8 cellular contexts compared by ENCODE assay signal in the genomic region with DNA sequence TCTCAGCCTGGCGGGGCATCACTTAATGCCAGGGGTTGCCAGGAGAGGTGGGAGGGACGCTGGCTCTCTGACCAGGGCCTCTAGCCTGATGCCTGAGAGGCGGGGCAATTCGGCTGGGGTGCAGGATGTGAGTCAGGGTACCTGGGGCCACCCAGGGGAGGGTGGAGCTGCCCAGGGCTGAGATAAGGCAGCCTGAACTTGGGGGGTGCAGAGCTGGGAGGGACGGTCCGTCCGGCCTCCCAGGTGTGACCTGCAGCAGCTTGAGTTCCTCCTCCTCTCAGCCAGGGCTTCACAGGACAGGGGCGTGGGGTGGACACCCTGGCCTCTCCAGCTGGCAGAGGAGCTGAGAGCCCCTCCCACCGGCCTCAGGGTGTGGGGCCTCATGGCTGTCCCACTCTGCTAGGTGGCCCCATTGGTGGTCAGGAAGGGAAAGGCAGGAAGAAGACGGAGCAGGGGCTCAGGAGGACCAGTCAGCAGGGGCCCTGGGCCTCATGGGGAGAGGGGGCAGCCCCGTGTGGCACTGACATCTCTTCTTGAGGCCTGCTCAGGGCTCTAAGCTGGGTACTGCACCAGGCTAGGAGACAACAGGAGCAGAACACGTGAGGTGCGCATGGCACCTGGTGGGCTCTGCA. TPM values are rescaled to one million over a fixed set of nuclear protein-coding genes. Genes with fewer than 3 reads are reported as not detected.
A peak's percentile ranks its signal among the peaks of the same experiment; 100 is the strongest.
DNase-seq lines count a peak whose midpoint lies in the region; ATAC-seq and TF ChIP-seq lines count a peak whose summit lies in the region.

No MANE protein-coding gene starts in this region.

- H3K36me3 ChIP-seq in BE2C (no peaks in the 10 kb centered on the region), thyroid gland (peaks cover 9 to 19% of the 10 kb centered on the region in 2 donors)

- POLR2A ChIA-PET in activated naive CD8-positive, alpha-beta T cell treated with anti-CD3 and anti-CD28 coated beads, Interleukin-2, amount 10 ng/mL, durations not matched to agents 7 days and 5 days (lab: Charles Lee) = interaction anchor here (1.5 to 3.6 kb wide), 2 partner anchors 41 to 117 kb away, joined by 3 to 17 read pairs; a partner anchor contains a TSS

- H3K4me3 ChIP-seq in BE2C (ENCODE audit: low read depth, low read length) (no peak overlapping the region; the same call in none of the 2 replicates), thyroid gland (replicated peaks in 1 of 3) (no peak overlapping the region)

- no peaks in the 10 kb centered on the region for H3K27me3 Mint-ChIP-seq in activated naive CD8-positive, alpha-beta T cell treated with anti-CD3 and anti-CD28 coated beads, Interleukin-2, amount 10 ng/mL, durations not matched to agents 7 days and 5 days
- no peaks in the 10 kb centered on the region for H3K27me3 Mint-ChIP-seq in memory B cell

- H3K9me3 Mint-ChIP-seq in activated naive CD8-positive, alpha-beta T cell treated with anti-CD3 and anti-CD28 coated beads, Interleukin-2, amount 10 ng/mL, durations not matched to agents 7 days and 5 days = no peaks in the 10 kb centered on the region
- no peaks in the 10 kb centered on the region for H3K9me3 Mint-ChIP-seq in memory B cell

- DNase-seq in BE2C (peak; percentile 8), M059J (ENCODE audit: low read depth) (peak; percentile 85), memory B cell (ENCODE audit: low spot score in 2 of 2) (no peak), thyroid gland (no peak), kidney glomerular epithelial cell (lab: John Stamatoyannopoulos, UW) (no peak), RPMI8226 (no peak)
- DNase-seq in activated naive CD8-positive, alpha-beta T cell treated with anti-CD3 and anti-CD28 coated beads, Interleukin-2, amount 10 ng/mL, durations not matched to agents 7 days and 5 days = no peak

- TF ChIP-seq CTCF in BE2C (IDR thresholded peaks at IDR 0.05; ENCODE audit: low read depth, low read length) (no peak), thyroid gland (IDR thresholded peaks at IDR 0.05) (no peak)

- intact Hi-C loops in thyroid gland (cut with DNase I) = no loop called here

- peaks cover 10% of the 10 kb centered on the region for H3K36me3 Mint-ChIP-seq in activated naive CD8-positive, alpha-beta T cell treated with anti-CD3 and anti-CD28 coated beads, Interleukin-2, amount 10 ng/mL, durations not matched to agents 7 days and 5 days
- H3K36me3 Mint-ChIP-seq in memory B cell = peaks cover 1% of the 10 kb centered on the region

- no peak for TF ChIP-seq POLR2A in thyroid gland (IDR thresholded peaks at IDR 0.05)

- H3K27me3 ChIP-seq in BE2C (no peaks in the 10 kb centered on the region), thyroid gland (no peaks in the 10 kb centered on the region)

- peaks cover 24% of the 10 kb centered on the region for H3K4me1 Mint-ChIP-seq in activated naive CD8-positive, alpha-beta T cell treated with anti-CD3 and anti-CD28 coated beads, Interleukin-2, amount 10 ng/mL, durations not matched to agents 7 days and 5 days
- peaks cover 21% of the 10 kb centered on the region for H3K4me1 Mint-ChIP-seq in memory B cell

- H3K4me1 ChIP-seq in BE2C (peaks cover 4% of the 10 kb centered on the region; the same call in 1 of the 2 replicates), thyroid gland (peaks cover 23 to 29% of the 10 kb centered on the region in 2 donors)

- peak overlapping the region; percentile 72 for H3K4me3 Mint-ChIP-seq in activated naive CD8-positive, alpha-beta T cell treated with anti-CD3 and anti-CD28 coated beads, Interleukin-2, amount 10 ng/mL, durations not matched to agents 7 days and 5 days
- peak overlapping the region; percentile 53 for H3K4me3 Mint-ChIP-seq in memory B cell

- peak overlapping the region; percentile 70 for H3K27ac Mint-ChIP-seq in activated naive CD8-positive, alpha-beta T cell treated with anti-CD3 and anti-CD28 coated beads, Interleukin-2, amount 10 ng/mL, durations not matched to agents 7 days and 5 days
- H3K27ac Mint-ChIP-seq in memory B cell = peak overlapping the region; percentile 58

- peak overlapping the region in 2 of 3 donors; percentile 82 to 84 for H3K27ac ChIP-seq in thyroid gland

- ATAC-seq in activated naive CD8-positive, alpha-beta T cell treated with anti-CD3 and anti-CD28 coated beads, Interleukin-2, amount 10 ng/mL, durations not matched to agents 7 days and 5 days (ENCODE audit: low read depth) = no peak
- ATAC-seq in memory B cell (ENCODE audit: low read depth) (no peak), HG03175 (IDR thresholded peaks at IDR 0.05; ENCODE audit: unreplicated experiment) (no peak)

- 51 to 61% methylated on average over 2 to 12 of the region's 13 CpGs for WGBS in thyroid gland, 2 donors

- H3K9me3 ChIP-seq in BE2C = no peaks in the 10 kb centered on the region
- no peaks in the 10 kb centered on the region for H3K9me3 ChIP-seq in thyroid gland

RNA-seq across cellular contexts. Expression of a gene that starts 0.9 kb away (rescaled TPM):
- polyA plus RNA-seq in BE2C (2012; ENCODE audit: insufficient read depth, insufficient read length, low read depth) = 33.0 TPM
- total RNA-seq in M059J (2014; rRNA removed; shearing (Covaris generic)) = 26.9 and 41.8 TPM in 2 replicates
- 10 to 100 TPM; 32.4 to 33.9 TPM for total RNA-seq in activated naive CD8-positive, alpha-beta T cell treated with anti-CD3 and anti-CD28 coated beads, Interleukin-2, amount 10 ng/mL, durations not matched to agents 7 days and 5 days
- 10 to 100 TPM; 19.2 to 44.9 (median 21.8) TPM for total RNA-seq in thyroid gland

RNA-seq across cellular contexts. Expression of a gene that starts 18.0 kb away (rescaled TPM):
- polyA plus RNA-seq in BE2C (2012; ENCODE audit: insufficient read depth, insufficient read length, low read depth) = 1.4 TPM
- 0.07 and 3.9 TPM in 2 replicates for total RNA-seq in M059J (2014; rRNA removed; shearing (Covaris generic))
- 100 to 1,000 TPM; 132 to 142 TPM for total RNA-seq in activated naive CD8-positive, alpha-beta T cell treated with anti-CD3 and anti-CD28 coated beads, Interleukin-2, amount 10 ng/mL, durations not matched to agents 7 days and 5 days
- 1 to 10 TPM; 2.8 to 7.0 (median 3.6) TPM for total RNA-seq in thyroid gland

RNA-seq across cellular contexts. Expression of a gene that starts 40.1 kb away (rescaled TPM):
- polyA plus RNA-seq in BE2C (2012; ENCODE audit: insufficient read depth, insufficient read length, low read depth) = 187 TPM
- 229 and 260 TPM in 2 replicates for total RNA-seq in M059J (2014; rRNA removed; shearing (Covaris generic))
- total RNA-seq in activated naive CD8-positive, alpha-beta T cell treated with anti-CD3 and anti-CD28 coated beads, Interleukin-2, amount 10 ng/mL, durations not matched to agents 7 days and 5 days = 10 to 100 TPM; 85.1 to 91.2 TPM
- 100 to 1,000 TPM; 384 to 962 (median 653) TPM for total RNA-seq in thyroid gland

RNA-seq across cellular contexts. Expression of a gene that starts 40.7 kb away (rescaled TPM):
- 825 TPM for polyA plus RNA-seq in BE2C (2012; ENCODE audit: insufficient read depth, insufficient read length, low read depth)
- 378 and 452 TPM in 2 replicates for total RNA-seq in M059J (2014; rRNA removed; shearing (Covaris generic))
- total RNA-seq in activated naive CD8-positive, alpha-beta T cell treated with anti-CD3 and anti-CD28 coated beads, Interleukin-2, amount 10 ng/mL, durations not matched to agents 7 days and 5 days = 100 to 1,000 TPM; 140 to 151 TPM
- 100 to 1,000 TPM; 228 to 435 (median 237) TPM for total RNA-seq in thyroid gland

RNA-seq across cellular contexts. Expression of a gene that starts 52.7 kb away (rescaled TPM):
- 45.7 TPM for polyA plus RNA-seq in BE2C (2012; ENCODE audit: insufficient read depth, insufficient read length, low read depth)
- total RNA-seq in M059J (2014; rRNA removed; shearing (Covaris generic)) = 15.5 and 35.2 TPM in 2 replicates
- total RNA-seq in activated naive CD8-positive, alpha-beta T cell treated with anti-CD3 and anti-CD28 coated beads, Interleukin-2, amount 10 ng/mL, durations not matched to agents 7 days and 5 days = 10 to 100 TPM; 33.9 to 35.1 TPM
- 10 to 100 TPM; 42.8 to 71.6 (median 58.3) TPM for total RNA-seq in thyroid gland

Comparison
In these comparisons a context has a peak if more than half of its experiments do, and no peak if none do; other contexts are left out.
1. DNase-seq: peak in BE2C (single experiment) and M059J (single experiment); none in activated naive CD8-positive, alpha-beta T cell treated with anti-CD3 and anti-CD28 coated beads, Interleukin-2, amount 10 ng/mL, durations not matched to agents 7 days and 5 days (single experiment), memory B cell (0 of 2), thyroid gland (0 of 2), kidney glomerular epithelial cell (single experiment) and RPMI8226 (single experiment).
2. RNA of a gene that starts 18.0 kb away (total RNA-seq): 132 to 142 TPM in activated naive CD8-positive, alpha-beta T cell treated with anti-CD3 and anti-CD28 coated beads, Interleukin-2, amount 10 ng/mL, durations not matched to agents 7 days and 5 days; 2.8 to 7.0 TPM in thyroid gland and 0.07 to 3.9 TPM in M059J; every median in the first group is over 10 times any median in the second.